Comparison of ENCODE assay signal across 1 cellular context in the genomic region with DNA sequence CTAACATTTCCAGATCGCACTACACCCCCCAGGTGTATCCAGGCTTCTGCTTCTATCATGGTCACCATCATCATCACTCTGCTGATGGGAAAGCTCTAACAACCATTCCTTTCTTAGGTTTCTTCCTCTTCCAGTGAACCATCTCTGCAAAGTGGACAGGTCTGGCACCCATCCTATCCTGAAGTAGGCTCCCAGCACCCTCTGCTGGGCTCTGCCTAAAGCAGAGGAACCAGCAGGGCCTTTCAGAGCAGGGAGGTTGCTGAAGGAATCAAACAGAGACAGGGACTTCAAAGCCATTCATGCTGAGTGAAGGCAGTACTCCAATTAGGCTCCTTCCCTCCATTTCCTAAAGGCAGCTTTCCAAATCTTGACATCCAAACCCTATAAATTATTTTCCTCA.
TF ChIP-seq lines count a peak whose summit lies in the region.

No MANE protein-coding gene starts in this region.

TF ChIP-seq in GM12878, 131 proteins besides CTCF, POLR2A, EP300 and RAD21:
- TF ChIP-seq, protein P1, sequence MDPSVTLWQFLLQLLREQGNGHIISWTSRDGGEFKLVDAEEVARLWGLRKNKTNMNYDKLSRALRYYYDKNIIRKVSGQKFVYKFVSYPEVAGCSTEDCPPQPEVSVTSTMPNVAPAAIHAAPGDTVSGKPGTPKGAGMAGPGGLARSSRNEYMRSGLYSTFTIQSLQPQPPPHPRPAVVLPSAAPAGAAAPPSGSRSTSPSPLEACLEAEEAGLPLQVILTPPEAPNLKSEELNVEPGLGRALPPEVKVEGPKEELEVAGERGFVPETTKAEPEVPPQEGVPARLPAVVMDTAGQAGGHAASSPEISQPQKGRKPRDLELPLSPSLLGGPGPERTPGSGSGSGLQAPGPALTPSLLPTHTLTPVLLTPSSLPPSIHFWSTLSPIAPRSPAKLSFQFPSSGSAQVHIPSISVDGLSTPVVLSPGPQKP (IDR thresholded peaks at IDR 0.05; ENCODE audit: low read depth, low read length): no peak
- TF ChIP-seq SMC3 (IDR thresholded peaks at IDR 0.05; ENCODE audit: borderline replicate concordance, low read length): peak; percentile 23; the same call in 1 of the 2 replicates
